In the genomic region with DNA sequence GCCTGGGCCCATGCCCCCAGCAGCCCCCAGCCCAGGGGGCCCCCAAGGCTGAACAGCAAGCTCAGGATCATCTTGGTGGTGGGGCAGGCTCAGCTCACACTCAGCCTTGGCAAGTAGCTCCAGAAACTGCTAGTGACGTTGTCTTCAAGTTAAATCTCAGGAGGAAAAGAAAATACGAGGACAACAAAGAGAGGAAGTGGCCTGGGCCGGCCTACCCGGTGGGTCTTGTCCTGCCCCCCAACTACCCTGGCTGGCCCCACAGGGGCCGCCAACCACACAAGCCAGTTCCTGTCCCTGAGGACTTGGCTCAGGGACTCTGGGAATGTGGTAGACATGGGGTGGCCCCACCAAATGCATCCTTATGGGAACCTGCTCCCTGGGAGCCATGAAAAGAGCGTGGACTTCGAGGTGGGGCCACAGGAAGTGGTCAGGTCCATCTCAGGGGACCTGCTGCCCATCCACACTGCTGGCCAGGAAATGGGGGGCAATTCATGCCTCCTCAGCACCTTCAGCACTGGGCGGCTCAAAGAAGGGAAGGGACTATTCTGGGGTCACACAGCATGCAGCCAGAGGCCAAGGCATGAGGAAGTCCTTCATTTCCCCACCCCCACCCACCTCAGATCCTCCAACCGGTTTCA, we compare ENCODE assay signal across 10 cellular contexts. TPM values are rescaled to one million over a fixed set of nuclear protein-coding genes. Genes with fewer than 3 reads are reported as not detected.
DNase-seq lines count a peak whose midpoint lies in the region; FAIRE-seq and TF ChIP-seq lines count a peak whose summit lies in the region.
"Had no signal": no experiment of that assay in that cellular context is flagged by ENCODE, and none has a peak within 500 bp of the region (broad histone marks: within the 10 kb centered on the region; RNA-seq: fewer than 3 reads in every experiment).

A gene with protein sequence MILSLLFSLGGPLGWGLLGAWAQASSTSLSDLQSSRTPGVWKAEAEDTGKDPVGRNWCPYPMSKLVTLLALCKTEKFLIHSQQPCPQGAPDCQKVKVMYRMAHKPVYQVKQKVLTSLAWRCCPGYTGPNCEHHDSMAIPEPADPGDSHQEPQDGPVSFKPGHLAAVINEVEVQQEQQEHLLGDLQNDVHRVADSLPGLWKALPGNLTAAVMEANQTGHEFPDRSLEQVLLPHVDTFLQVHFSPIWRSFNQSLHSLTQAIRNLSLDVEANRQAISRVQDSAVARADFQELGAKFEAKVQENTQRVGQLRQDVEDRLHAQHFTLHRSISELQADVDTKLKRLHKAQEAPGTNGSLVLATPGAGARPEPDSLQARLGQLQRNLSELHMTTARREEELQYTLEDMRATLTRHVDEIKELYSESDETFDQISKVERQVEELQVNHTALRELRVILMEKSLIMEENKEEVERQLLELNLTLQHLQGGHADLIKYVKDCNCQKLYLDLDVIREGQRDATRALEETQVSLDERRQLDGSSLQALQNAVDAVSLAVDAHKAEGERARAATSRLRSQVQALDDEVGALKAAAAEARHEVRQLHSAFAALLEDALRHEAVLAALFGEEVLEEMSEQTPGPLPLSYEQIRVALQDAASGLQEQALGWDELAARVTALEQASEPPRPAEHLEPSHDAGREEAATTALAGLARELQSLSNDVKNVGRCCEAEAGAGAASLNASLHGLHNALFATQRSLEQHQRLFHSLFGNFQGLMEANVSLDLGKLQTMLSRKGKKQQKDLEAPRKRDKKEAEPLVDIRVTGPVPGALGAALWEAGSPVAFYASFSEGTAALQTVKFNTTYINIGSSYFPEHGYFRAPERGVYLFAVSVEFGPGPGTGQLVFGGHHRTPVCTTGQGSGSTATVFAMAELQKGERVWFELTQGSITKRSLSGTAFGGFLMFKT (minus strand): TSS at position 145 of the 638 bp plus-strand sequence. CDS start 74 bp downstream, at position 71.

- FAIRE-seq in kidney (lab: Jason Lieb, UNC) = no peak

- H4K20me1 ChIP-seq in mammary epithelial cell (ENCODE audit: insufficient read depth, low read length) = no peaks in the 10 kb centered on the region

- no TSS peak for BruUV-seq in Calu3 (replicated peaks; lab: Mats Ljungman, UMichigan)
- BruUV-seq in mammary epithelial cell (replicated peaks; lab: Mats Ljungman, UMichigan) = no TSS peak

- no peaks in the 10 kb centered on the region for H3K27me3 Mint-ChIP-seq in Calu3 (ENCODE audit: unreplicated experiment)

- H3K27ac Mint-ChIP-seq in Calu3 (ENCODE audit: unreplicated experiment) = no peak within 1 kb of the TSS

- peaks cover 6% of the 10 kb centered on the region for H3K36me3 Mint-ChIP-seq in Calu3 (ENCODE audit: insufficient read depth, unreplicated experiment)

- no peak within 1 kb of the TSS for H3K9ac ChIP-seq in mammary epithelial cell (ENCODE audit: insufficient read depth, low read length)
- peak within 1 kb of the TSS; percentile 4 to 5 for H3K9ac ChIP-seq in kidney (ENCODE audit: low read length in 2 of 2)

- in situ Hi-C loops in mammary epithelial cell (cut with MboI; ENCODE audit: low sequenced_read_pairs in 2 of 2) = no loop called here

- peak within 1 kb of the TSS; percentile 54 for H2AFZ ChIP-seq in mammary epithelial cell (ENCODE audit: low read depth, low read length)

- no peaks in the 10 kb centered on the region for H3K36me3 ChIP-seq in mammary epithelial cell (ENCODE audit: insufficient read depth, low read length)
- no peaks in the 10 kb centered on the region for H3K36me3 ChIP-seq in kidney (ENCODE audit: control insufficient read depth in 1 of 2, insufficient read depth in 2 of 2, low read length in 2 of 2)
- no peaks in the 10 kb centered on the region for H3K36me3 ChIP-seq in sigmoid colon

- peak within 1 kb of the TSS; percentile 35 for H3K4me3 Mint-ChIP-seq in Calu3 (ENCODE audit: low read depth, unreplicated experiment)
- H3K4me3 Mint-ChIP-seq: effector memory CD8-positive, alpha-beta T cell had no signal

- WGBS in mammary epithelial cell (ENCODE audit: low coverage, missing lambda C conversion rate) = 75% methylated on average over 7 of the region's 9 CpGs
- 65 to 72% methylated on average over 9 of the region's 9 CpGs for WGBS in sigmoid colon, 2 donors

- H3K9me3 ChIP-seq in mammary epithelial cell (replicated peaks; ENCODE audit: insufficient read depth, low read length) (no peaks in the 10 kb centered on the region), kidney (ENCODE audit: control insufficient read depth in 1 of 2, low read length in 2 of 2) (no peaks in the 10 kb centered on the region), sigmoid colon (no peaks in the 10 kb centered on the region)

- CTCF ChIA-PET in Calu3 (lab: Charles Lee) (interaction anchor here (0.7 kb wide), 1 partner anchor 266 kb away, joined by 7 read pairs; no protein-coding TSS in a partner anchor), mammary epithelial cell (lab: Charles Lee; ENCODE audit: low non-redundant PET) (no interaction called here)

- intact Hi-C loops in Calu3 (cut with micrococcal nuclease; ENCODE audit: unreplicated experiment) (no loop called here), mammary epithelial cell (cut with micrococcal nuclease) (loop anchor here (2.0 kb wide), 1 partner anchor 201 kb away; a partner anchor contains a TSS), kidney (cut with DNase I) (no loop called here), sigmoid colon (cut with DNase I) (no loop called here)

- TF ChIP-seq CTCF in Calu3 (IDR thresholded peaks at IDR 0.05; ENCODE audit: unreplicated experiment) (no peak), mammary epithelial cell (conservative IDR thresholded peaks at IDR 0.05 in 1 of 2, IDR thresholded peaks at IDR 0.05 in 1 of 2; ENCODE audit: extremely low read depth in 1 of 2, insufficient read depth in 1 of 2, low read depth in 1 of 2, low read length in 2 of 2) (no peak), kidney (IDR thresholded peaks at IDR 0.05; ENCODE audit: borderline replicate concordance, extremely low read depth, insufficient read depth) (no peak), sigmoid colon (IDR thresholded peaks at IDR 0.05) (no peak)

- peaks cover 9% of the 10 kb centered on the region for H3K4me1 Mint-ChIP-seq in Calu3 (ENCODE audit: low read depth, unreplicated experiment)

- H3K27me3 ChIP-seq in mammary epithelial cell (ENCODE audit: insufficient read depth, low read length) (no peaks in the 10 kb centered on the region), sigmoid colon (no peaks in the 10 kb centered on the region)

- TF ChIP-seq POLR2A in sigmoid colon (IDR thresholded peaks at IDR 0.05) = no peak

- H3K4me2 ChIP-seq in mammary epithelial cell (ENCODE audit: insufficient read depth, low read depth, low read length) = peak within 1 kb of the TSS; percentile 76

- H3K4me1 ChIP-seq in mammary epithelial cell (ENCODE audit: insufficient read depth, low read length) = peaks cover 54% of the 10 kb centered on the region
- H3K4me1 ChIP-seq in kidney (ENCODE audit: control insufficient read depth in 1 of 2, insufficient read depth in 1 of 2, low read depth in 1 of 2, low read length in 2 of 2) = peaks cover 13 to 43% of the 10 kb centered on the region in 2 donors
- H3K4me1 ChIP-seq in sigmoid colon = peaks cover 0 to 50% (median 34%) of the 10 kb centered on the region in 4 donors

- peak within 1 kb of the TSS; percentile 71 for H3K27ac ChIP-seq in mammary epithelial cell (ENCODE audit: insufficient read depth, low read depth, low read length)
- H3K27ac ChIP-seq in kidney (ENCODE audit: low read depth in 2 of 2, low read length in 2 of 2) = peak within 1 kb of the TSS; percentile 65 to 87
- peak within 1 kb of the TSS; percentile 63 to 77 (median 68) for H3K27ac ChIP-seq in sigmoid colon

- peaks cover 21% of the 10 kb centered on the region for H3K79me2 ChIP-seq in mammary epithelial cell (ENCODE audit: insufficient read depth, low read length)

- H3K4me3 ChIP-seq in mammary epithelial cell (replicated peaks in 1 of 3; ENCODE audit: insufficient read depth in 1 of 3, low read depth in 2 of 3, low read length in 3 of 3) = peak within 1 kb of the TSS in 2 of 3 experiments; percentile 18 to 38
- peak within 1 kb of the TSS; percentile 44 to 54 for H3K4me3 ChIP-seq in kidney (ENCODE audit: low read length in 2 of 2)
- H3K4me3 ChIP-seq in sigmoid colon = peak within 1 kb of the TSS in 3 of 4 donors; percentile 21 to 29 (median 28)

- DNase-seq in Calu3 (no peak), mammary epithelial cell (no peak), kidney (peak; percentile 77), sigmoid colon (no peak), DMS53 (lab: John Stamatoyannopoulos, UW) (no peak), NCI-H510A (lab: John Stamatoyannopoulos, UW) (no peak), kidney tubule cell (ENCODE audit: low spot score) (no peak), activated T-cell treated with anti-CD3 and anti-CD28 coated beads for 4 hours (no peak)
- DNase-seq: activated effector memory CD4-positive, alpha-beta T cell treated with anti-CD3 and anti-CD28 coated beads, Interleukin-2, amount 50 U/mL, for 16 hours; effector memory CD8-positive, alpha-beta T cell had no signal

- dilution Hi-C loops in mammary epithelial cell (cut with HindIII; ENCODE audit: low sequenced_read_pairs) = no loop called here

- TF ChIP-seq EP300 in sigmoid colon (IDR thresholded peaks at IDR 0.05) = no peak

- no peaks in the 10 kb centered on the region for H3K9me3 Mint-ChIP-seq in Calu3 (ENCODE audit: low read depth, unreplicated experiment)
- H3K9me3 Mint-ChIP-seq: effector memory CD8-positive, alpha-beta T cell had no signal

RNA-seq across cellular contexts. Expression of the gene that starts here (rescaled TPM):
- total RNA-seq in Calu3 (2022) (0.83 TPM in 1 of 2 replicates, not detected in the other), mammary epithelial cell (10 to 100 TPM in 1 of 2 donors, 1 to 10 TPM in 1; 8.5 to 13.7 TPM), kidney (65.9 TPM), sigmoid colon (10 to 100 TPM in 3 of 4 donors, 1 to 10 TPM in 1; 8.6 to 23.3 (median 14.1) TPM)
- polyA plus RNA-seq in mammary epithelial cell (11.6 TPM), kidney (ENCODE audit: insufficient read depth, low read depth, low replicate concordance) (19.9 TPM), sigmoid colon (1 to 10 TPM in 2 of 3 donors, under 1 TPM in 1; 0.92 to 6.5 (median 1.8) TPM)
- polyA minus RNA-seq in mammary epithelial cell = 5.4 TPM
